In genomic region chr3:179526989-179527391, GRCh38 we compare ENCODE assay signal across 9 cellular contexts. TPM values are rescaled to one million over a fixed set of nuclear protein-coding genes. Genes with fewer than 3 reads are reported as not detected.
A peak's percentile ranks its signal among the peaks of the same experiment; 100 is the strongest.
DNase-seq lines count a peak whose midpoint lies in the region; ATAC-seq, FAIRE-seq and TF ChIP-seq lines count a peak whose summit lies in the region.
"Had no signal": no experiment of that assay in that cellular context is flagged by ENCODE, and none has a peak within 500 bp of the region (broad histone marks: within the 10 kb centered on the region; RNA-seq: fewer than 3 reads in every experiment).

No MANE protein-coding gene starts in this region.

- no peak for TF ChIP-seq CTCF in K562 (IDR thresholded peaks at IDR 0.05 in 2 of 3, conservative IDR thresholded peaks at IDR 0.05 in 1 of 3; ENCODE audit: insufficient read depth in 2 of 3, low read depth in 1 of 3, low read length in 3 of 3)
- no peak for TF ChIP-seq CTCF in keratinocyte (optimal IDR thresholded peaks at IDR 0.05 in 1 of 3, IDR thresholded peaks at IDR 0.05 in 1 of 3, conservative IDR thresholded peaks at IDR 0.05 in 1 of 3; ENCODE audit: extremely low read depth in 1 of 3, insufficient read depth in 2 of 3, low read length in 3 of 3)

- no peak for TF ChIP-seq RAD21 in K562 (CRISPR knock-in tag; conservative IDR thresholded peaks at IDR 0.05 in 1 of 2, IDR thresholded peaks at IDR 0.05 in 1 of 2)

- peak; percentile 50 for DNase-seq in NCI-H748 (lab: John Stamatoyannopoulos, UW; ENCODE audit: unreplicated experiment)
- DNase-seq in NCI-H748 treated with DMSO at 0.1 percent for 48 hours (lab: John Stamatoyannopoulos, UW), result no peak
- DNase-seq in K562 (ENCODE audit: extremely low read depth in 1 of 4, low spot score in 3 of 4), result no peak
- DNase-seq in keratinocyte (ENCODE audit: low read depth, low spot score), result no peak
- DNase-seq in superior temporal gyrus (ENCODE audit: extremely low spot score), result peak; percentile 16
- DNase-seq in RCC 7860 (ENCODE audit: low spot score), result no peak

- FAIRE-seq in K562 (lab: Jason Lieb, UNC) (no peak), keratinocyte (lab: Jason Lieb, UNC) (no peak), RCC 7860 (lab: Jason Lieb, UNC) (no peak)

- no peak for TF ChIP-seq EP300 in K562 (IDR thresholded peaks at IDR 0.05; ENCODE audit: low read length)

- dilution Hi-C loops in keratinocyte (cut with MboI; ENCODE audit: extremely low pct_ligation_motif_present, low sequenced_read_pairs), result no loop called here

- H3K4me1 ChIP-seq in K562 (replicated peaks in 1 of 2; ENCODE audit: control insufficient read depth in 2 of 2, insufficient read depth in 2 of 2, low read length in 2 of 2), result no peaks in the 10 kb centered on the region
- no peaks in the 10 kb centered on the region for H3K4me1 ChIP-seq in keratinocyte (ENCODE audit: control insufficient read depth, extremely low read depth, insufficient read depth, low read length)

- POLR2A ChIA-PET in K562 (lab: Yijun Ruan, JAX), result no interaction called here

- WGBS in K562 (ENCODE audit: insufficient coverage, low coverage, missing lambda C conversion rate), result 7% methylated on average over 3 of the region's 3 CpGs

- H3K4me3 ChIP-seq in K562, result no peak overlapping the region
- H3K4me3 ChIP-seq in keratinocyte (ENCODE audit: control insufficient read depth in 2 of 3, extremely low read depth in 1 of 3, insufficient read depth in 2 of 3, low read depth in 1 of 3, low read length in 3 of 3), result no peak overlapping the region

- H3K9ac ChIP-seq in K562 (ENCODE audit: insufficient read depth in 1 of 2, low read depth in 2 of 2, low read length in 2 of 2) (no peak overlapping the region), keratinocyte (ENCODE audit: control insufficient read depth, extremely low read depth, insufficient read depth, low read length) (no peak overlapping the region)

- no TSS peak for BruUV-seq in K562 (replicated peaks; lab: Mats Ljungman, UMichigan)

- no peak for TF ChIP-seq POLR2A in K562 (conservative IDR thresholded peaks at IDR 0.05)

- in situ Hi-C loops in K562 (cut with MboI), result no loop called here

- no peak overlapping the region for H3K27ac ChIP-seq in K562 (ENCODE audit: extremely low read depth, low read depth, low read length)
- H3K27ac ChIP-seq in keratinocyte (ENCODE audit: control insufficient read depth, insufficient read depth, low read length), result no peak overlapping the region
- H3K27ac ChIP-seq: C4-2B had no signal

- H3K9me3 ChIP-seq in K562 (replicated peaks; ENCODE audit: control insufficient read depth, insufficient read depth, low read depth, low read length) (no peaks in the 10 kb centered on the region), keratinocyte (ENCODE audit: control insufficient read depth, low read depth, low read length) (no peaks in the 10 kb centered on the region)

- CTCF ChIA-PET in K562 (lab: Yijun Ruan, JAX; ENCODE audit: low intra/inter-chr PET ratio), result no interaction called here

- ATAC-seq in K562, result peak; percentile 51; the same call in 1 of the 3 replicates
- ATAC-seq in GM21825 (IDR thresholded peaks at IDR 0.05; ENCODE audit: unreplicated experiment), result no peak
- no peak for ATAC-seq in HG03108 (IDR thresholded peaks at IDR 0.05; ENCODE audit: unreplicated experiment)

- no peak overlapping the region; the same call in 1 of the 2 replicates for H2AFZ ChIP-seq in K562 (ENCODE audit: low read depth, low read length)
- peak overlapping the region; percentile 92 for H2AFZ ChIP-seq in keratinocyte (ENCODE audit: control insufficient read depth, low read length)

- H3K9me1 ChIP-seq in K562 (ENCODE audit: control insufficient read depth, insufficient read depth, low read length) (no peaks in the 10 kb centered on the region), keratinocyte (ENCODE audit: control insufficient read depth, extremely low read depth, insufficient read depth, low read length) (no peaks in the 10 kb centered on the region)

- H3K27me3 ChIP-seq in K562 (ENCODE audit: control insufficient read depth in 2 of 2, insufficient read depth in 2 of 2, low read length in 2 of 2) (peaks cover 0 to 16% of the 10 kb centered on the region in 2 experiments), keratinocyte (ENCODE audit: control insufficient read depth, extremely low read depth, insufficient read depth, low read length) (no peaks in the 10 kb centered on the region)

- no peaks in the 10 kb centered on the region; the same call in 1 of the 2 replicates for H4K20me1 ChIP-seq in K562 (replicated peaks; ENCODE audit: control insufficient read depth, insufficient read depth, low read length)
- H4K20me1 ChIP-seq in keratinocyte (ENCODE audit: control insufficient read depth, extremely low read depth, insufficient read depth, low read length), result no peaks in the 10 kb centered on the region

- H3K36me3 ChIP-seq in K562 (ENCODE audit: control insufficient read depth, insufficient read depth, low read length) (no peaks in the 10 kb centered on the region), keratinocyte (ENCODE audit: control insufficient read depth in 2 of 2, extremely low read depth in 1 of 2, insufficient read depth in 2 of 2, low read length in 2 of 2) (no peaks in the 10 kb centered on the region)

- H3K4me2 ChIP-seq in K562 (ENCODE audit: insufficient read depth, low read length) (no peak overlapping the region), keratinocyte (ENCODE audit: control insufficient read depth, extremely low read depth, insufficient read depth, low read depth, low read length) (peak overlapping the region; percentile 47)

- intact Hi-C loops in K562 (cut with micrococcal nuclease), result no loop called here

- H3K79me2 ChIP-seq in K562 (ENCODE audit: control insufficient read depth, insufficient read depth, low read length) (no peaks in the 10 kb centered on the region), keratinocyte (ENCODE audit: control insufficient read depth, insufficient read depth, low read length) (no peaks in the 10 kb centered on the region)

TF ChIP-seq in K562, 482 proteins besides CTCF, POLR2A, EP300 and RAD21:
- TF ChIP-seq ZNF444 (CRISPR knock-in tag; IDR thresholded peaks at IDR 0.05), result no peak
- TF ChIP-seq ETV1 (tag; conservative IDR thresholded peaks at IDR 0.05; ENCODE audit: low read depth), result peak; percentile 67
- TF ChIP-seq GABPA (tag; conservative IDR thresholded peaks at IDR 0.05; ENCODE audit: low read depth), result 0 out of 2 replicates have a peak, but pooled peaks have one; percentile 38

RNA-seq across cellular contexts. Expression of gene ACTL6A, which starts 35.7 kb away (rescaled TPM):
- total RNA-seq in K562 (2011; cell fraction: chromatin; rRNA removed; ENCODE audit: low replicate concordance), result 77.9 and 152 TPM in 2 replicates
- 41.5 and 48.8 TPM in 2 replicates for total RNA-seq in K562 (2011; cell fraction: nucleolus; rRNA removed)
- total RNA-seq in K562 (2011; cell fraction: nucleoplasm; rRNA removed), result 114 and 127 TPM in 2 replicates
- total RNA-seq in K562 (2014; rRNA removed), result 117 and 127 TPM in 2 replicates
- total RNA-seq in K562 (2014; rRNA removed; fragmentation: Illumina TruSeq; extraction: Trizol), result 157 and 180 TPM in 2 replicates
- total RNA-seq in K562 (2015; rRNA removed; fragmentation: Illumina TruSeq; extraction: Trizol), result 137 and 142 TPM in 2 replicates
- total RNA-seq in K562 (2021), result 107 TPM in 2 replicates
- 159 and 225 TPM in 2 replicates for polyA plus RNA-seq in K562 (2011; rRNA removed)
- 99.3 and 138 TPM in 2 replicates for polyA plus RNA-seq in K562 (2011; cell fraction: cytosol; rRNA removed)
- polyA plus RNA-seq in K562 (2011; cell fraction: nucleus; rRNA removed), result 139 and 160 TPM in 2 replicates
- 89.8 and 151 TPM in 2 replicates for polyA plus RNA-seq in K562 (2012)
- polyA plus RNA-seq in K562 (2014; fragmentation: Illumina TruSeq; extraction: Trizol), result 178 and 186 TPM in 2 replicates
- 100 to 1,000 TPM; 229 to 243 TPM for polyA plus RNA-seq in K562 (2014; fragmentation: Nextera tagmentation; extraction: Ambion mirVana)
- polyA plus RNA-seq in K562 (2014; rRNA removed), result 151 and 155 TPM in 2 replicates
- 140 and 142 TPM in 2 replicates for polyA minus RNA-seq in K562 (2011; rRNA and poly(A)+ RNA removed)
- 49.0 and 61.5 TPM in 2 replicates for polyA minus RNA-seq in K562 (2011; cell fraction: cytosol; rRNA and poly(A)+ RNA removed)
- polyA minus RNA-seq in K562 (2011; cell fraction: nucleus; rRNA and poly(A)+ RNA removed), result 49.3 and 106 TPM in 2 replicates
- 59.3 to 106 TPM (median 65.0 TPM) in 3 replicates for polyA plus RNA-seq in keratinocyte
- 51.3 TPM for polyA plus RNA-seq in keratinocyte (2011; ENCODE audit: low read depth)
- 34.0 and 63.7 TPM in 2 replicates for polyA plus RNA-seq in keratinocyte (2011; cell fraction: cytosol; rRNA removed)
- 55.5 and 69.3 TPM in 2 replicates for polyA plus RNA-seq in keratinocyte (2011; cell fraction: nucleus; rRNA removed)
- 47.5 and 74.8 TPM in 2 replicates for polyA plus RNA-seq in keratinocyte (2012; ENCODE audit: low replicate concordance)
- 15.3 to 54.5 TPM (median 26.2 TPM) in 3 replicates for polyA minus RNA-seq in keratinocyte
- 55.8 TPM for polyA minus RNA-seq in keratinocyte (2011; cell fraction: cytosol; rRNA and poly(A)+ RNA removed)
- polyA minus RNA-seq in keratinocyte (2011; cell fraction: nucleus; rRNA and poly(A)+ RNA removed), result 21.0 and 34.0 TPM in 2 replicates

Comparison
In these comparisons a context has a peak if more than half of its experiments do, and no peak if none do; other contexts are left out.
1. DNase-seq: peak in NCI-H748 (single experiment) and superior temporal gyrus (single experiment); none in NCI-H748 treated with DMSO at 0.1 percent for 48 hours (single experiment), K562 (0 of 4), keratinocyte (single experiment) and RCC 7860 (single experiment).